1 cellular context compared by ENCODE assay signal in the genomic region with DNA sequence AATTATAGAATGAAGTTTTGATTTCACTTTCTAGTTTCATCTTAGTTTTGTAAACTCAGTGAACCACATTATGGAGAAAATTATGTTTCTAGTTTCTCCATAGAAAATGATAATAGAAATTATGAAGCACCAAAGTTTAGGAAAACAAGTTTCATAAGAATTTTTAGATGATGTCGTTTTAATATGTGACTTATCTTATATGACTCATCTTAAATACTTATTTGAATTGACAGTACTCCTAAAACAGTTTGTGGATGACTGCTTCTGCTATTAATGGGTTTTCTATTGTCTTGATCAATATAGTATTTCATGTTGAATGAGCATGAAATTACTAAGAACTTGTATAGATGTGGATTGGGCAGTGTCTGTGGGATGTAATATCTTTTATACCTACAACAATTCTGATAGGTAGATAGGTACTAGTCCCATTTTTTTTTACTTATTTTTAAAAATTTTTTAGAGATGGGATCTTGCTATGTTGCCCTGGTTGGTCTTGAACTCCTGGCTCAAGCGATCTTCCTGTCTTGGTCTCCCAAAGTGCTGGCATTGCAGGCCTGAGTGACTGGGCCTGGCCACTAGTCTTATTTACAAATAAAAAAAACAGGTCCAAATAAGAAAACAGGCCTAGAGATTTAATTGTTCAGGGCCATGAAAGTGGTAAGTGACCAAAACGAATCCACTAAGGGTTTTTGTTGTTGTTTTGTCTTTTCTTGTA.
TF ChIP-seq lines count a peak whose summit lies in the region.

No MANE protein-coding gene starts in this region.

TF ChIP-seq in A549, 52 proteins besides CTCF, POLR2A, EP300 and RAD21:
- no peak for TF ChIP-seq ZSCAN20 (CRISPR knock-in tag; IDR thresholded peaks at IDR 0.05)
- TF ChIP-seq FOSL2 (IDR thresholded peaks at IDR 0.05): no peak
- peak; percentile 72 for TF ChIP-seq FOSL2 (CRISPR knock-in tag; IDR thresholded peaks at IDR 0.05)
TF ChIP-seq in A549: peak in this region for 1.
